In the genomic region with DNA sequence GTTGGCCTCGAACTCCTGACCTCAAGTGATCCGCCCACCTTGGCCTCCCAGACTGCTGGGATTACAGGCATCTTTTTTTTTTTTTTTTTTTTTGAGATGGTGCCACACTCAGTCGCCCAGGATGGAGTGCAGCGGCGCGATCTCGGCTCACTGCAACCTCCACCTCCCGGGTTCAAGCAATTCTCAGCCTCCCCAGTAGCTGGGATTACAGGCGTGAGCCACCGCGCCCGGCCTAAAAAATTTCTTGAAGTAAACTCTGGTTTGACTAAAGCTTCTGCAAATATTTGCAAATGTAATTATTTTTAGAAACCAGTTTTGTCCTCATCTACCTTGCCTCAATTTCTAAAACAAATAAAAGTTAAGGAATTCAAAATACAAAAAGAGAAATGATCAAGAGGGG, we compare ENCODE assay signal across 9 cellular contexts. TPM values are rescaled to one million over a fixed set of nuclear protein-coding genes. Genes with fewer than 3 reads are reported as not detected.
DNase-seq lines count a peak whose midpoint lies in the region; ATAC-seq, FAIRE-seq and TF ChIP-seq lines count a peak whose summit lies in the region.
"Had no signal": no experiment of that assay in that cellular context is flagged by ENCODE, and none has a peak within 500 bp of the region (broad histone marks: within the 10 kb centered on the region; RNA-seq: fewer than 3 reads in every experiment).

No MANE protein-coding gene starts in this region.

- no peaks in the 10 kb centered on the region for H3K27me3 Mint-ChIP-seq in activated CD4-positive, alpha-beta T cell treated with anti-CD3 and anti-CD28 coated beads for 36 hours
- H3K27me3 Mint-ChIP-seq in activated naive CD8-positive, alpha-beta T cell, result no peaks in the 10 kb centered on the region

- peaks cover 38% of the 10 kb centered on the region for H3K4me1 Mint-ChIP-seq in activated CD4-positive, alpha-beta T cell treated with anti-CD3 and anti-CD28 coated beads for 36 hours
- peaks cover 47% of the 10 kb centered on the region for H3K4me1 Mint-ChIP-seq in activated naive CD8-positive, alpha-beta T cell (ENCODE audit: low read depth)

- H3K79me2 ChIP-seq in keratinocyte (ENCODE audit: control insufficient read depth, insufficient read depth, low read length), result peaks cover 58% of the 10 kb centered on the region

- H3K27me3 ChIP-seq in keratinocyte (ENCODE audit: control insufficient read depth, extremely low read depth, insufficient read depth, low read length), result no peaks in the 10 kb centered on the region

- CTCF ChIA-PET in activated CD4-positive, alpha-beta T cell treated with anti-CD3 and anti-CD28 coated beads for 36 hours (lab: Charles Lee), result interaction anchor here (1.0 kb wide), 1 partner anchor 25 kb away, joined by 3 read pairs; no protein-coding TSS in a partner anchor

- no peaks in the 10 kb centered on the region for H3K9me1 ChIP-seq in keratinocyte (ENCODE audit: control insufficient read depth, extremely low read depth, insufficient read depth, low read length)

- H3K36me3 Mint-ChIP-seq in activated CD4-positive, alpha-beta T cell treated with anti-CD3 and anti-CD28 coated beads for 36 hours (ENCODE audit: low read depth), result peaks cover 24% of the 10 kb centered on the region
- H3K36me3 Mint-ChIP-seq in activated naive CD8-positive, alpha-beta T cell, result peaks cover 5% of the 10 kb centered on the region

- H3K9me3 ChIP-seq in keratinocyte (ENCODE audit: control insufficient read depth, low read depth, low read length), result no peaks in the 10 kb centered on the region

- no peaks in the 10 kb centered on the region for H4K20me1 ChIP-seq in keratinocyte (ENCODE audit: control insufficient read depth, extremely low read depth, insufficient read depth, low read length)

- dilution Hi-C loops in keratinocyte (cut with MboI; ENCODE audit: extremely low pct_ligation_motif_present, low sequenced_read_pairs), result no loop called here

- ATAC-seq in activated CD4-positive, alpha-beta T cell treated with anti-CD3 and anti-CD28 coated beads for 36 hours, result no peak
- no peak for ATAC-seq in HG02885 (IDR thresholded peaks at IDR 0.05; ENCODE audit: poor library complexity, unreplicated experiment)
- no peak for ATAC-seq in HG03521 (IDR thresholded peaks at IDR 0.05; ENCODE audit: unreplicated experiment)

- H3K36me3 ChIP-seq in keratinocyte (ENCODE audit: control insufficient read depth in 2 of 2, extremely low read depth in 1 of 2, insufficient read depth in 2 of 2, low read length in 2 of 2), result peaks cover 0 to 5% of the 10 kb centered on the region in 2 experiments

- no peak for FAIRE-seq in keratinocyte (lab: Jason Lieb, UNC)

- H3K27ac Mint-ChIP-seq in activated CD4-positive, alpha-beta T cell treated with anti-CD3 and anti-CD28 coated beads for 36 hours, result peak overlapping the region; percentile 86
- H3K27ac Mint-ChIP-seq in activated naive CD8-positive, alpha-beta T cell, result peak overlapping the region; percentile 94

- peak overlapping the region; percentile 97 for H3K4me3 Mint-ChIP-seq in activated CD4-positive, alpha-beta T cell treated with anti-CD3 and anti-CD28 coated beads for 36 hours
- peak overlapping the region; percentile 99 for H3K4me3 Mint-ChIP-seq in activated naive CD8-positive, alpha-beta T cell

- intact Hi-C loops in activated CD4-positive, alpha-beta T cell treated with anti-CD3 and anti-CD28 coated beads for 36 hours (cut with DNase I, micrococcal nuclease), result loop anchor here (2.0 to 10.0 kb wide), 4 partner anchors 820 to 1981 kb away; a partner anchor contains a TSS

- no peaks in the 10 kb centered on the region for H3K9me3 Mint-ChIP-seq in activated CD4-positive, alpha-beta T cell treated with anti-CD3 and anti-CD28 coated beads for 36 hours (ENCODE audit: low read depth)
- no peaks in the 10 kb centered on the region for H3K9me3 Mint-ChIP-seq in activated naive CD8-positive, alpha-beta T cell (ENCODE audit: low read depth)

- H3K4me3 ChIP-seq in keratinocyte (ENCODE audit: control insufficient read depth in 2 of 3, extremely low read depth in 1 of 3, insufficient read depth in 2 of 3, low read depth in 1 of 3, low read length in 3 of 3), result peak overlapping the region; percentile 61 to 96 (median 90)

- peak overlapping the region; percentile 72 for H3K4me2 ChIP-seq in keratinocyte (ENCODE audit: control insufficient read depth, extremely low read depth, insufficient read depth, low read depth, low read length)

- no peak for TF ChIP-seq CTCF in keratinocyte (optimal IDR thresholded peaks at IDR 0.05 in 1 of 3, IDR thresholded peaks at IDR 0.05 in 1 of 3, conservative IDR thresholded peaks at IDR 0.05 in 1 of 3; ENCODE audit: extremely low read depth in 1 of 3, insufficient read depth in 2 of 3, low read length in 3 of 3)

- peaks cover 11% of the 10 kb centered on the region for H3K4me1 ChIP-seq in keratinocyte (ENCODE audit: control insufficient read depth, extremely low read depth, insufficient read depth, low read length)

- peak; percentile 15 for DNase-seq in activated CD4-positive, alpha-beta T cell treated with anti-CD3 and anti-CD28 coated beads for 36 hours
- DNase-seq in activated CD4-positive, alpha-beta T cell treated with anti-CD3 and anti-CD28 coated beads, Interleukin-2, amount 50 U/mL, for 4 hours, result no peak
- no peak for DNase-seq in keratinocyte (ENCODE audit: low read depth, low spot score)
- no peak for DNase-seq in NOMO-1 treated with dmso at 0.1 percent for 144 hours (lab: John Stamatoyannopoulos, UW; ENCODE audit: unreplicated experiment)
- DNase-seq: activated CD4-positive, CD25-positive, alpha-beta regulatory T cell treated with anti-CD3 and anti-CD28 coated beads, Interleukin-2, amount 50 U/mL, for 72 hours had no signal

- no peak overlapping the region for H2AFZ ChIP-seq in keratinocyte (ENCODE audit: control insufficient read depth, low read length)

- POLR2A ChIA-PET in activated CD4-positive, alpha-beta T cell treated with anti-CD3 and anti-CD28 coated beads for 36 hours (lab: Charles Lee), result no interaction called here

- H3K27ac ChIP-seq in keratinocyte (ENCODE audit: control insufficient read depth, insufficient read depth, low read length) (peak overlapping the region; percentile 82), temporal lobe (ENCODE audit: low read depth, low read length) (peak overlapping the region; percentile 85)

- peak overlapping the region; percentile 78 for H3K9ac ChIP-seq in keratinocyte (ENCODE audit: control insufficient read depth, extremely low read depth, insufficient read depth, low read length)

RNA-seq across cellular contexts. Expression of a gene that starts 1.2 kb away (rescaled TPM):
- total RNA-seq in activated CD4-positive, alpha-beta T cell treated with anti-CD3 and anti-CD28 coated beads for 36 hours, result 10 to 100 TPM; 28.6 to 29.5 TPM
- polyA plus RNA-seq in keratinocyte, result 15.9 to 27.0 TPM (median 16.4 TPM) in 3 replicates
- 12.7 TPM for polyA plus RNA-seq in keratinocyte (2011; ENCODE audit: low read depth)
- 9.6 and 19.4 TPM in 2 replicates for polyA plus RNA-seq in keratinocyte (2011; cell fraction: cytosol; rRNA removed)
- 19.2 and 25.0 TPM in 2 replicates for polyA plus RNA-seq in keratinocyte (2011; cell fraction: nucleus; rRNA removed)
- polyA plus RNA-seq in keratinocyte (2012; ENCODE audit: low replicate concordance), result 12.3 and 18.1 TPM in 2 replicates
- polyA minus RNA-seq in keratinocyte, result 8.1 to 51.1 TPM (median 26.9 TPM) in 3 replicates
- polyA minus RNA-seq in keratinocyte (2011; cell fraction: cytosol; rRNA and poly(A)+ RNA removed), result 24.9 TPM
- polyA minus RNA-seq in keratinocyte (2011; cell fraction: nucleus; rRNA and poly(A)+ RNA removed), result 38.5 and 71.0 TPM in 2 replicates
- total RNA-seq in temporal lobe, result 60.5 TPM
